In genomic region chr19:2551172-2551863, GRCh38 we compare ENCODE assay signal across 13 cellular contexts.
A peak's percentile ranks its signal among the peaks of the same experiment; 100 is the strongest.
DNase-seq lines count a peak whose midpoint lies in the region; ATAC-seq and TF ChIP-seq lines count a peak whose summit lies in the region.
"Had no signal": no experiment of that assay in that cellular context is flagged by ENCODE, and none has a peak within 500 bp of the region (broad histone marks: within the 10 kb centered on the region; RNA-seq: fewer than 3 reads in every experiment).

No MANE protein-coding gene starts in this region.

- H3K36me3 Mint-ChIP-seq in natural killer cell, result no peaks in the 10 kb centered on the region
- peaks cover 1 to 4% of the 10 kb centered on the region in 2 donors for H3K36me3 Mint-ChIP-seq in activated T-cell treated with anti-CD3 and anti-CD28 coated beads, Interleukin-2, amount 50 U/mL, for 72 hours (ENCODE audit: insufficient read depth in 2 of 2)

- H3K27ac Mint-ChIP-seq in stimulated activated naive CD8-positive, alpha-beta T cell treated with anti-CD3 and anti-CD28 coated beads, Interleukin-15, amount 100 ng/mL, for 72 hours, result no peak overlapping the region
- H3K27ac Mint-ChIP-seq in natural killer cell, result peak overlapping the region; percentile 78 to 84
- H3K27ac Mint-ChIP-seq in activated T-cell treated with anti-CD3 and anti-CD28 coated beads, Interleukin-2, amount 50 U/mL, for 72 hours, result no peak overlapping the region
- H3K27ac Mint-ChIP-seq: T-helper 1 cell treated with Interleukin-12 subunit alpha and Interleukin-12 subunit beta and Interleukin-4 antibody, amounts not matched to agents 30 μg/mL and 1 μg/mL, for 36 hours had no signal

- H3K9me3 Mint-ChIP-seq in stimulated activated naive CD8-positive, alpha-beta T cell treated with anti-CD3 and anti-CD28 coated beads, Interleukin-15, amount 100 ng/mL, for 72 hours, result no peaks in the 10 kb centered on the region
- no peaks in the 10 kb centered on the region for H3K9me3 Mint-ChIP-seq in natural killer cell
- no peaks in the 10 kb centered on the region for H3K9me3 Mint-ChIP-seq in activated T-cell treated with anti-CD3 and anti-CD28 coated beads, Interleukin-2, amount 50 U/mL, for 72 hours
- H3K9me3 Mint-ChIP-seq: T-helper 1 cell treated with Interleukin-12 subunit alpha and Interleukin-12 subunit beta and Interleukin-4 antibody, amounts not matched to agents 30 μg/mL and 1 μg/mL, for 36 hours had no signal

- no peak for ATAC-seq in stimulated activated naive CD8-positive, alpha-beta T cell treated with anti-CD3 and anti-CD28 coated beads, Interleukin-15, Interleukin-2, amounts not matched to agents 100 U/mL and 50 U/mL, for 24 hours
- no peak for ATAC-seq in stimulated activated naive CD8-positive, alpha-beta T cell treated with anti-CD3 and anti-CD28 coated beads, Interleukin-15, amount 100 ng/mL, for 72 hours
- no peak for ATAC-seq in natural killer cell
- ATAC-seq in HG03280 (IDR thresholded peaks at IDR 0.05; ENCODE audit: unreplicated experiment), result no peak
- no peak for ATAC-seq in activated T-cell treated with anti-CD3 and anti-CD28 coated beads, Interleukin-2, amount 50 U/mL, for 72 hours (replicated peaks in 1 of 2)

- no peak for TF ChIP-seq CTCF in natural killer cell (IDR thresholded peaks at IDR 0.05)

- intact Hi-C loops in natural killer cell (cut with micrococcal nuclease), result loop anchor here (5.0 kb wide), 1 partner anchor 74 kb away; the partner anchor contains the start of gene GADD45B

- no peak overlapping the region for H3K4me3 Mint-ChIP-seq in stimulated activated naive CD8-positive, alpha-beta T cell treated with anti-CD3 and anti-CD28 coated beads, Interleukin-15, amount 100 ng/mL, for 72 hours
- peak overlapping the region; percentile 65 for H3K4me3 Mint-ChIP-seq in natural killer cell
- H3K4me3 Mint-ChIP-seq in activated T-cell treated with anti-CD3 and anti-CD28 coated beads, Interleukin-2, amount 50 U/mL, for 72 hours, result no peak overlapping the region
- H3K4me3 Mint-ChIP-seq: T-helper 1 cell treated with Interleukin-12 subunit alpha and Interleukin-12 subunit beta and Interleukin-4 antibody, amounts not matched to agents 30 μg/mL and 1 μg/mL, for 36 hours had no signal

- H3K27me3 Mint-ChIP-seq in stimulated activated naive CD8-positive, alpha-beta T cell treated with anti-CD3 and anti-CD28 coated beads, Interleukin-15, amount 100 ng/mL, for 72 hours, result no peaks in the 10 kb centered on the region
- H3K27me3 Mint-ChIP-seq in natural killer cell (ENCODE audit: low read depth in 2 of 2), result no peaks in the 10 kb centered on the region
- no peaks in the 10 kb centered on the region for H3K27me3 Mint-ChIP-seq in activated T-cell treated with anti-CD3 and anti-CD28 coated beads, Interleukin-2, amount 50 U/mL, for 72 hours (ENCODE audit: low read depth)

- peaks cover 69% of the 10 kb centered on the region for H3K4me1 Mint-ChIP-seq in stimulated activated naive CD8-positive, alpha-beta T cell treated with anti-CD3 and anti-CD28 coated beads, Interleukin-15, amount 100 ng/mL, for 72 hours
- peaks cover 21 to 26% of the 10 kb centered on the region in 2 donors for H3K4me1 Mint-ChIP-seq in natural killer cell
- peaks cover 24% of the 10 kb centered on the region for H3K4me1 Mint-ChIP-seq in activated T-cell treated with anti-CD3 and anti-CD28 coated beads, Interleukin-2, amount 50 U/mL, for 72 hours (ENCODE audit: low read depth)

- peak; percentile 3 for DNase-seq in stimulated activated naive CD8-positive, alpha-beta T cell treated with anti-CD3 and anti-CD28 coated beads, Interleukin-15, Interleukin-2, amounts not matched to agents 100 U/mL and 50 U/mL, for 24 hours
- no peak for DNase-seq in stimulated activated naive CD8-positive, alpha-beta T cell treated with anti-CD3 and anti-CD28 coated beads, Interleukin-15, amount 100 ng/mL, for 72 hours
- DNase-seq in caudate nucleus (lab: John Stamatoyannopoulos, UW) (no peak), natural killer cell (no peak), NCI-H82 treated with DMSO at 0.1 percent for 48 hours (lab: John Stamatoyannopoulos, UW; ENCODE audit: unreplicated experiment) (no peak), hepatic stellate cell (ENCODE audit: low spot score) (no peak)
- DNase-seq in activated T-cell treated with anti-CD3 and anti-CD28 coated beads, Interleukin-2, amount 50 U/mL, for 72 hours, result no peak
- DNase-seq: activated CD4-positive, CD25-positive, alpha-beta regulatory T cell; effector CD8-positive, alpha-beta T cell; NCI-H1436 treated with DMSO at 0.1 percent for 48 hours had no signal

- H3K27ac ChIP-seq in caudate nucleus (ENCODE audit: low read depth, low read length), result peak overlapping the region; percentile 89
- H3K27ac ChIP-seq: cardiac muscle cell had no signal

Comparison
In these comparisons a context has a peak if more than half of its experiments do, and no peak if none do; other contexts are left out.
1. H3K27ac Mint-ChIP-seq: peak in natural killer cell (2 of 2); none in stimulated activated naive CD8-positive, alpha-beta T cell treated with anti-CD3 and anti-CD28 coated beads, Interleukin-15, amount 100 ng/mL, for 72 hours (0 of 2) and activated T-cell treated with anti-CD3 and anti-CD28 coated beads, Interleukin-2, amount 50 U/mL, for 72 hours (single experiment).